Comparison of ENCODE assay signal across 11 cellular contexts in the genomic region with DNA sequence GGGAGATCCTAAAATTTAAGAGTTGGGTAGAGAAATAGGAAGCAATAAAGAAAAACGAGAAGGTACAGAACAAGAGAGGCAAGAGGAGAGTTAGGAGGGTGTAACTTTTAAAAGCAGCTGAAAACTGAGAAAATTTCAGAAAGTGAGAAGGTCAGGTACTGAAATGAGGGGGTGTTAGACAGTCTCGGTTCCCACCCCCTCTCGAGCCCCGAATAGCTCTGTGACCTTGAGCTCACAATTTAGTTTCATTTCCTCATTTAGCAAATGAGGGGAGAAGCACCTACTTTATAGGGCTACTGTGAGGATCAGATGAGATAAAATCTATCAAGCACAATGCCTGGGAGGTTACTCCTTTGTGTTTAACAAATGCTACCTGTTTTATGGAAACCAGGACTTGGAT. TPM values are rescaled to one million over a fixed set of nuclear protein-coding genes. Genes with fewer than 3 reads are reported as not detected.
DNase-seq lines count a peak whose midpoint lies in the region; ATAC-seq and TF ChIP-seq lines count a peak whose summit lies in the region.
"Had no signal": no experiment of that assay in that cellular context is flagged by ENCODE, and none has a peak within 500 bp of the region (broad histone marks: within the 10 kb centered on the region; RNA-seq: fewer than 3 reads in every experiment).

No MANE protein-coding gene starts in this region.

- DNase-seq in epithelial cell of proximal tubule (ENCODE audit: low read depth), result no peak
- no peak for DNase-seq in activated effector memory CD4-positive, alpha-beta T cell treated with Interleukin-2 at 50 U/mL for 16 hours
- no peak for DNase-seq in NCI-H446 (lab: John Stamatoyannopoulos, UW)
- no peak for DNase-seq in activated CD4-positive, alpha-beta T cell treated with anti-CD3 and anti-CD28 coated beads, Interleukin-2, amount 50 U/mL, for 48 hours
- no peak for DNase-seq in right cardiac atrium
- DNase-seq: NCI-H774 had no signal

- TF ChIP-seq CTCF in epithelial cell of proximal tubule (conservative IDR thresholded peaks at IDR 0.05; ENCODE audit: low read depth, low read length), result no peak

- H3K4me1 ChIP-seq in right cardiac atrium (ENCODE audit: control insufficient read depth, insufficient read depth, low read length), result no peaks in the 10 kb centered on the region

- peak; percentile 93 for ATAC-seq in GM18858 (IDR thresholded peaks at IDR 0.05; ENCODE audit: unreplicated experiment)
- ATAC-seq in GM21576 (IDR thresholded peaks at IDR 0.05; ENCODE audit: unreplicated experiment), result peak; percentile 94
- peak; percentile 96 for ATAC-seq in HG03457 (IDR thresholded peaks at IDR 0.05; ENCODE audit: unreplicated experiment)
- no peak for ATAC-seq in right cardiac atrium
- ATAC-seq: natural killer cell treated with Interleukin-12 subunit alpha and Interleukin-12 subunit beta and Interleukin-15 and Interleukin-18, amount 100 ng/mL, for 72 hours had no signal

- H3K27me3 ChIP-seq in right cardiac atrium (ENCODE audit: control insufficient read depth, insufficient read depth), result no peaks in the 10 kb centered on the region

- 83% methylated on average over 4 of the region's 4 CpGs for WGBS in right cardiac atrium

- H3K9me3 ChIP-seq in right cardiac atrium (ENCODE audit: control insufficient read depth, low read length), result no peaks in the 10 kb centered on the region

- H3K4me3 ChIP-seq in epithelial cell of proximal tubule (ENCODE audit: low read depth, low read length), result peak overlapping the region; percentile 41
- no peak overlapping the region for H3K4me3 ChIP-seq in right cardiac atrium (ENCODE audit: low read length)

- H3K27ac ChIP-seq in right cardiac atrium (ENCODE audit: low read length), result no peak overlapping the region
- H3K27ac ChIP-seq: epithelial cell of prostate had no signal

- intact Hi-C loops in right cardiac atrium (cut with DNase I), result no loop called here

RNA-seq across cellular contexts. Expression of a gene that starts 4.8 kb away (rescaled TPM):
- total RNA-seq in epithelial cell of proximal tubule, result 11.6 and 17.6 TPM in 2 replicates
- total RNA-seq in right cardiac atrium, result under 1 TPM in 3 of 4 donors, not detected in 1; 0.29 to 0.33 (median 0.32) TPM
- polyA plus RNA-seq in right cardiac atrium, result 0.81 TPM
- total RNA-seq: natural killer cell treated with Interleukin-12 subunit alpha and Interleukin-12 subunit beta and Interleukin-15 and Interleukin-18, amount 100 ng/mL, for 72 hours had no signal

Comparison
In these comparisons a context has a peak if more than half of its experiments do, and no peak if none do; other contexts are left out.
1. ATAC-seq: peak in GM18858 (single experiment), GM21576 (single experiment) and HG03457 (single experiment); none in right cardiac atrium (0 of 2).